Comparison of ENCODE assay signal across 24 cellular contexts in genomic region chr11:64605656-64606585, GRCh38. TPM values are rescaled to one million over a fixed set of nuclear protein-coding genes. Genes with fewer than 3 reads are reported as not detected.
"Had no signal": no experiment of that assay in that cellular context is flagged by ENCODE, and none has a peak within 500 bp of the region (broad histone marks: within the 10 kb centered on the region; RNA-seq: fewer than 3 reads in every experiment).

No MANE protein-coding gene starts in this region.

- H3K36me3 Mint-ChIP-seq: memory B cell; natural killer cell treated with Interleukin-12 subunit alpha and Interleukin-12 subunit beta and Interleukin-15 and Interleukin-18, amount 100 ng/mL, for 72 hours; stimulated activated naive B cell treated with anti-CD40 and anti-IgM and Interleukin-4, amounts not matched to agents 10 μg/mL and 1 μg/mL and 100 μg/mL, for 72 hours had no signal

- H3K9me3 Mint-ChIP-seq: memory B cell; natural killer cell treated with Interleukin-12 subunit alpha and Interleukin-12 subunit beta and Interleukin-15 and Interleukin-18, amount 100 ng/mL, for 72 hours; stimulated activated naive B cell treated with anti-CD40 and anti-IgM and Interleukin-4, amounts not matched to agents 10 μg/mL and 1 μg/mL and 100 μg/mL, for 72 hours; stimulated activated naive CD8-positive, alpha-beta T cell treated with anti-CD3 and anti-CD28 coated beads, Interleukin-15, amount 100 ng/mL, for 72 hours had no signal

- DNase-seq: effector memory CD4-positive, alpha-beta T cell; gastrocnemius medialis; heart right ventricle; lower lobe of right lung; midbrain; sigmoid colon; stimulated activated CD4-positive, alpha-beta T cell treated with anti-CD3 and anti-CD28 coated beads, Interleukin-2, amount 100 ng/mL, for 24 hours; stimulated activated CD4-positive, alpha-beta T cell treated with anti-CD3 and anti-CD28 coated beads, Interleukin-4, amount 100 ng/mL, for 4 hours; stimulated activated naive B cell treated with anti-CD40 and anti-IgM and Interleukin-4, amounts not matched to agents 10 μg/mL and 1 μg/mL and 100 μg/mL, for 72 hours; stimulated activated naive CD8-positive, alpha-beta T cell treated with anti-CD3 and anti-CD28 coated beads, Interleukin-15, amount 100 ng/mL, for 72 hours; testis; transverse colon had no signal

- H3K4me1 ChIP-seq: gastrocnemius medialis, left lung, lower lobe of right lung had no signal

- H3K27me3 ChIP-seq: sigmoid colon, testis, transverse colon had no signal

- H3K4me3 Mint-ChIP-seq: memory B cell; natural killer cell treated with Interleukin-12 subunit alpha and Interleukin-12 subunit beta and Interleukin-15 and Interleukin-18, amount 100 ng/mL, for 72 hours; stimulated activated naive B cell treated with anti-CD40 and anti-IgM and Interleukin-4, amounts not matched to agents 10 μg/mL and 1 μg/mL and 100 μg/mL, for 72 hours; stimulated activated naive CD8-positive, alpha-beta T cell treated with anti-CD3 and anti-CD28 coated beads, Interleukin-15, amount 100 ng/mL, for 72 hours had no signal

- H3K36me3 ChIP-seq: esophagus muscularis mucosa, gastrocnemius medialis, heart right ventricle, left lung, lower lobe of right lung, neutrophil, sigmoid colon, transverse colon had no signal

- H3K4me1 Mint-ChIP-seq: memory B cell had no signal

- H3K4me3 ChIP-seq: esophagus muscularis mucosa, gastrocnemius medialis, heart right ventricle, left lung, lower lobe of right lung, sigmoid colon, skin epidermis, testis, transverse colon had no signal

- H3K9me3 ChIP-seq: esophagus muscularis mucosa, gastrocnemius medialis, heart right ventricle, left lung, lower lobe of right lung, neutrophil, sigmoid colon, testis, transverse colon had no signal

- H3K27ac Mint-ChIP-seq: memory B cell; natural killer cell treated with Interleukin-12 subunit alpha and Interleukin-12 subunit beta and Interleukin-15 and Interleukin-18, amount 100 ng/mL, for 72 hours; stimulated activated naive B cell treated with anti-CD40 and anti-IgM and Interleukin-4, amounts not matched to agents 10 μg/mL and 1 μg/mL and 100 μg/mL, for 72 hours; stimulated activated naive CD8-positive, alpha-beta T cell treated with anti-CD3 and anti-CD28 coated beads, Interleukin-15, amount 100 ng/mL, for 72 hours had no signal

- H3K27ac ChIP-seq: epithelial cell of prostate, esophagus muscularis mucosa, gastrocnemius medialis, heart right ventricle, left lung, lower lobe of right lung, neutrophil, sigmoid colon, skin epidermis, transverse colon had no signal

RNA-seq across cellular contexts. Expression of gene SLC22A12, which starts 14.9 kb away (rescaled TPM):
- total RNA-seq: esophagus muscularis mucosa; fibroblast of villous mesenchyme; gastrocnemius medialis; heart right ventricle; left lung; lower lobe of right lung; natural killer cell treated with Interleukin-12 subunit alpha and Interleukin-12 subunit beta and Interleukin-15 and Interleukin-18, amount 100 ng/mL, for 72 hours; osteocyte; pulmonary artery endothelial cell; sigmoid colon; subcutaneous adipose tissue; testis; transverse colon; ureter had no signal
- polyA plus RNA-seq: heart right ventricle, sigmoid colon had no signal

RNA-seq across cellular contexts. Expression of gene SLC22A11, which starts 50.2 kb away (rescaled TPM):
- total RNA-seq: esophagus muscularis mucosa; fibroblast of villous mesenchyme; gastrocnemius medialis; heart right ventricle; left lung; lower lobe of right lung; natural killer cell treated with Interleukin-12 subunit alpha and Interleukin-12 subunit beta and Interleukin-15 and Interleukin-18, amount 100 ng/mL, for 72 hours; osteocyte; pulmonary artery endothelial cell; sigmoid colon; subcutaneous adipose tissue; transverse colon had no signal
- polyA plus RNA-seq: heart right ventricle had no signal
